10 cellular contexts compared by ENCODE assay signal in the genomic region with DNA sequence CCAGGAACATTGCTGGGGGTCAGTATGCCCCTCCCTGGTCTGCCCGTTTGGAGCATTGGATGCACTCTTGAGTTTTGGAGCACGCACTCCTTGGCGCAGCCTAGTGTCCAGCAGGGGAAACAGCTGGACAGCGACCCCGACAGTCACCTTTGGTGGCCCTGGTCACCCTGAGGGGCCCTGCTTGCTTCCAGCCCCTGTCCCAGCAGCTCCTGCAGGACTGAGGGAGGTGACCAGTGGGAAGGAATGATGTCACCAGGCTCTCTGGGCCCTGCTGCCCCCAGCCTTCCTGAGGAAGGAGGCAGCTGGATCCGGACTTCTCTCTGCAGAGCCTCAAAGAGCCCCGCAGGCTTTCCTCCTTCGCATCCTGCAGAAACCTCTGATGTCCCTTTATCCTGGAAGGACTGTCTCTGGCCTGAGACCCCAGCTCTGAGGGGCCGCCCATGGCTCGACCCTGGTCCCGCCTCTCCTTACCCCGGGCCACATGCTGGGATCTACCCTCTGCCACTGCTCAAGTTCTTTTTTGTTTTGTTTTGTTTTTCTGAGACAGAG. TPM values are rescaled to one million over a fixed set of nuclear protein-coding genes. Genes with fewer than 3 reads are reported as not detected.
A peak's percentile ranks its signal among the peaks of the same experiment; 100 is the strongest.
DNase-seq lines count a peak whose midpoint lies in the region; ATAC-seq, FAIRE-seq and TF ChIP-seq lines count a peak whose summit lies in the region.
"Had no signal": no experiment of that assay in that cellular context is flagged by ENCODE, and none has a peak within 500 bp of the region (broad histone marks: within the 10 kb centered on the region; RNA-seq: fewer than 3 reads in every experiment).

No MANE protein-coding gene starts in this region.

- no TSS peak for BruUV-seq in HCT116 (replicated peaks; lab: Mats Ljungman, UMichigan)

- no peaks in the 10 kb centered on the region for H3K9me3 Mint-ChIP-seq in mesothelial cell of epicardium

- H4K20me1 ChIP-seq in HCT116 (ENCODE audit: insufficient read depth) = no peaks in the 10 kb centered on the region

- 0 out of 5 replicates have a peak, but pooled peaks of 1 of the 2 experiments have one; percentile 6 for TF ChIP-seq RAD21 in A549 (conservative IDR thresholded peaks at IDR 0.05 in 1 of 2, IDR thresholded peaks at IDR 0.05 in 1 of 2)
- TF ChIP-seq RAD21 in HCT116 (IDR thresholded peaks at IDR 0.05; ENCODE audit: low read depth) = peak; percentile 34; the same call in 1 of the 2 replicates

- peak; percentile 64 to 75 for ATAC-seq in A549
- peak; percentile 68 for ATAC-seq in HCT116
- no peak for ATAC-seq in GM18907 (IDR thresholded peaks at IDR 0.05; ENCODE audit: unreplicated experiment)
- ATAC-seq in HG03139 (IDR thresholded peaks at IDR 0.05; ENCODE audit: unreplicated experiment) = no peak

- no peaks in the 10 kb centered on the region for H3K79me2 ChIP-seq in HCT116 (ENCODE audit: insufficient read depth, low read length)

- no peaks in the 10 kb centered on the region for H3K9me2 ChIP-seq in HCT116 (ENCODE audit: insufficient read depth)

- H3K4me3 ChIP-seq in A549 (no peak overlapping the region), HCT116 (replicated peaks in 1 of 2; ENCODE audit: low read depth in 1 of 2, low read length in 2 of 2) (no peak overlapping the region), choroid plexus epithelial cell (ENCODE audit: low read depth, low read length) (no peak overlapping the region)

- H3K4me1 Mint-ChIP-seq in mesothelial cell of epicardium = peaks cover 14% of the 10 kb centered on the region

- no peaks in the 10 kb centered on the region for H3K4me1 ChIP-seq in A549
- H3K4me1 ChIP-seq in HCT116 (ENCODE audit: control insufficient read depth in 1 of 2, insufficient read depth in 2 of 2, low read length in 2 of 2) = no peaks in the 10 kb centered on the region

- H3K27ac Mint-ChIP-seq in mesothelial cell of epicardium = no peak overlapping the region
- H3K27ac Mint-ChIP-seq: activated naive CD8-positive, alpha-beta T cell had no signal

- no peaks in the 10 kb centered on the region for H3K36me3 ChIP-seq in HCT116 (ENCODE audit: control insufficient read depth in 1 of 2, insufficient read depth in 2 of 2, low read length in 2 of 2)

- H3K9ac ChIP-seq in HCT116 (ENCODE audit: low read length) = no peak overlapping the region

- FAIRE-seq in A549 (lab: Jason Lieb, UNC) = no peak

- 88% methylated on average over 10 of the region's 12 CpGs for WGBS in A549 (ENCODE audit: missing lambda C conversion rate)

- H3K4me2 ChIP-seq in A549 = no peak overlapping the region
- H3K4me2 ChIP-seq in HCT116 (ENCODE audit: low read length) = no peak overlapping the region

- H3K9me3 ChIP-seq in A549 (no peaks in the 10 kb centered on the region), HCT116 (ENCODE audit: control insufficient read depth in 1 of 2, insufficient read depth in 1 of 2, low read depth in 1 of 2, low read length in 2 of 2) (no peaks in the 10 kb centered on the region)

- TF ChIP-seq POLR2A in A549 (IDR thresholded peaks at IDR 0.05; ENCODE audit: low read length) = no peak
- TF ChIP-seq POLR2A in HCT116 (IDR thresholded peaks at IDR 0.05; ENCODE audit: borderline replicate concordance, extremely low read depth, insufficient read depth, insufficient read length) = no peak

- no peaks in the 10 kb centered on the region for H3K36me3 Mint-ChIP-seq in mesothelial cell of epicardium
- H3K36me3 Mint-ChIP-seq: activated naive CD8-positive, alpha-beta T cell had no signal

- CTCF ChIA-PET in A549 (lab: Yijun Ruan, JAX) (interaction anchor here (0.6 to 4.1 kb wide), 10 partner anchors 10 to 91 kb away, joined by 3 to 29 read pairs (median 4); no protein-coding TSS in a partner anchor), HCT116 (lab: Charles Lee) (interaction anchor here (0.5 to 1.3 kb wide), 3 partner anchors 10 to 59 kb away, joined by 3 read pairs; no protein-coding TSS in a partner anchor)

- RAD21 ChIA-PET in HCT116 (lab: Charles Lee; ENCODE audit: low non-redundant PET in 1 of 2, low total read pairs in 2 of 2, uncharacterized antibody in 2 of 2, unreplicated experiment in 2 of 2) = no interaction called here

- H3K27ac ChIP-seq in A549 (no peak overlapping the region), HCT116 (ENCODE audit: low read depth, low read length) (no peak overlapping the region)

- H3K27me3 Mint-ChIP-seq in mesothelial cell of epicardium (ENCODE audit: low read depth) = no peaks in the 10 kb centered on the region
- H3K27me3 Mint-ChIP-seq: activated naive CD8-positive, alpha-beta T cell had no signal

- intact Hi-C loops in HCT116 (cut with micrococcal nuclease) = no loop called here

- no peaks in the 10 kb centered on the region for H3K27me3 ChIP-seq in HCT116 (ENCODE audit: insufficient read depth, low read length)

- DNase-seq in A549 (ENCODE audit: low read depth in 1 of 2, low spot score in 1 of 2) (peak in 1 of 2 experiments; percentile 26), HCT116 (ENCODE audit: low read depth, low spot score) (no peak), choroid plexus epithelial cell (ENCODE audit: low read depth) (no peak), mesothelial cell of epicardium (ENCODE audit: low spot score in 2 of 2, unreplicated experiment in 2 of 2) (no peak), NCI-H2029 (lab: John Stamatoyannopoulos, UW) (no peak), HT-29 (ENCODE audit: low spot score) (no peak)
- DNase-seq: NCI-H774 had no signal

- TF ChIP-seq CTCF in A549 (IDR thresholded peaks at IDR 0.05) = peak; percentile 14; the same call in 1 of the 3 replicates
- peak; percentile 42 to 50 (median 44); a peak in 5 of 6 replicates for TF ChIP-seq CTCF in HCT116 (IDR thresholded peaks at IDR 0.05 in 2 of 3, conservative IDR thresholded peaks at IDR 0.05 in 1 of 3; ENCODE audit: borderline replicate concordance in 1 of 3, insufficient read depth in 1 of 3, low read depth in 2 of 3, low read length in 2 of 3)
- TF ChIP-seq CTCF in choroid plexus epithelial cell (conservative IDR thresholded peaks at IDR 0.05; ENCODE audit: low read depth, low read length) = peak; percentile 32
- TF ChIP-seq CTCF in mesothelial cell of epicardium (IDR thresholded peaks at IDR 0.05; ENCODE audit: unreplicated experiment) = no peak

- TF ChIP-seq EP300 in A549 (IDR thresholded peaks at IDR 0.05) = no peak

- no peak overlapping the region for H2AFZ ChIP-seq in HCT116 (ENCODE audit: low read depth, low read length, poor library complexity, severe bottlenecking)

- POLR2A ChIA-PET in A549 (lab: Yijun Ruan, JAX) (interaction anchor here (0.6 kb wide), 1 partner anchor 20 kb away, joined by 5 read pairs; no protein-coding TSS in a partner anchor), HCT116 (lab: Charles Lee) (no interaction called here)

- peak overlapping the region; percentile 20 for H3K4me3 Mint-ChIP-seq in mesothelial cell of epicardium
- H3K4me3 Mint-ChIP-seq: activated naive CD8-positive, alpha-beta T cell had no signal

RNA-seq across cellular contexts. Expression of a gene that starts 11.8 kb away (rescaled TPM):
- polyA plus RNA-seq in A549 (2011; rRNA removed) (0.08 and 0.09 TPM in 2 replicates), A549 (2017; fragmentation: RNase III; extraction: RNeasy Plus Mini Kit Qiagen cat#74134 plus additional on column Dnase treatment) (not detected in 3 replicates)
- not detected in 2 replicates for polyA plus RNA-seq in A549 (2012; cell fraction: cytosol; rRNA removed)
- 0.12 TPM in 1 of 2 replicates, not detected in the other for polyA plus RNA-seq in A549 (2012; cell fraction: nucleus; rRNA removed)
- not detected in 2 replicates for polyA minus RNA-seq in A549 (2011; rRNA and poly(A)+ RNA removed)
- total RNA-seq in HCT116 (2021; ENCODE audit: unreplicated experiment) (0.76 TPM), mesothelial cell of epicardium (0.09 to 0.42 TPM in 2 of 3 replicates, not detected in the other)
- polyA plus RNA-seq in HCT116 (2012) = 0.08 and 0.10 TPM in 2 replicates
- total RNA-seq in HT-29 (2014; rRNA removed; shearing (Covaris generic)) = not detected in 2 replicates

RNA-seq across cellular contexts. Expression of a gene that starts 21.9 kb away (rescaled TPM):
- polyA plus RNA-seq in A549 (2011; rRNA removed) (8.9 and 12.4 TPM in 2 replicates), A549 (2017; fragmentation: RNase III; extraction: RNeasy Plus Mini Kit Qiagen cat#74134 plus additional on column Dnase treatment) (18.8 to 32.0 TPM (median 20.2 TPM) in 3 replicates)
- polyA plus RNA-seq in A549 (2012; cell fraction: cytosol; rRNA removed) = 12.0 and 13.2 TPM in 2 replicates
- 12.0 and 15.8 TPM in 2 replicates for polyA plus RNA-seq in A549 (2012; cell fraction: nucleus; rRNA removed)
- 4.7 and 8.6 TPM in 2 replicates for polyA minus RNA-seq in A549 (2011; rRNA and poly(A)+ RNA removed)
- total RNA-seq in HCT116 (2021; ENCODE audit: unreplicated experiment) (13.7 TPM), mesothelial cell of epicardium (4.9 to 6.0 TPM (median 5.5 TPM) in 3 replicates)
- polyA plus RNA-seq in HCT116 (2012) = 8.7 and 9.9 TPM in 2 replicates
- total RNA-seq in HT-29 (2014; rRNA removed; shearing (Covaris generic)) = 5.0 and 8.5 TPM in 2 replicates

RNA-seq across cellular contexts. Expression of a gene that starts 25.1 kb away (rescaled TPM):
- polyA plus RNA-seq in A549 (2011; rRNA removed) (3.1 and 4.3 TPM in 2 replicates), A549 (2017; fragmentation: RNase III; extraction: RNeasy Plus Mini Kit Qiagen cat#74134 plus additional on column Dnase treatment) (8.5 to 9.6 TPM (median 9.2 TPM) in 3 replicates)
- polyA plus RNA-seq in A549 (2012; cell fraction: cytosol; rRNA removed) = 14.1 and 22.4 TPM in 2 replicates
- 19.0 and 35.0 TPM in 2 replicates for polyA plus RNA-seq in A549 (2012; cell fraction: nucleus; rRNA removed)
- polyA minus RNA-seq in A549 (2011; rRNA and poly(A)+ RNA removed) = 2.6 and 3.3 TPM in 2 replicates
- total RNA-seq in HCT116 (2021; ENCODE audit: unreplicated experiment) (17.0 TPM), mesothelial cell of epicardium (15.4 to 16.7 TPM (median 16.0 TPM) in 3 replicates)
- polyA plus RNA-seq in HCT116 (2012) = 14.3 and 14.9 TPM in 2 replicates
- total RNA-seq in HT-29 (2014; rRNA removed; shearing (Covaris generic)) = 26.7 and 33.3 TPM in 2 replicates

RNA-seq across cellular contexts. Expression of a gene that starts 41.0 kb away (rescaled TPM):
- polyA plus RNA-seq in A549 (2011; rRNA removed) (0.03 and 0.04 TPM in 2 replicates), A549 (2017; fragmentation: RNase III; extraction: RNeasy Plus Mini Kit Qiagen cat#74134 plus additional on column Dnase treatment) (0.25 to 0.31 TPM (median 0.25 TPM) in 3 replicates)
- 0.24 and 0.31 TPM in 2 replicates for polyA plus RNA-seq in A549 (2012; cell fraction: cytosol; rRNA removed)
- 0.71 and 1.0 TPM in 2 replicates for polyA plus RNA-seq in A549 (2012; cell fraction: nucleus; rRNA removed)
- polyA minus RNA-seq in A549 (2011; rRNA and poly(A)+ RNA removed) = 0.05 and 0.17 TPM in 2 replicates
- total RNA-seq in HCT116 (2021; ENCODE audit: unreplicated experiment) (2.5 TPM), mesothelial cell of epicardium (0.09 to 0.16 TPM (median 0.11 TPM) in 3 replicates)
- 3.8 and 4.7 TPM in 2 replicates for polyA plus RNA-seq in HCT116 (2012)
- 0.05 TPM in 1 of 2 replicates, not detected in the other for total RNA-seq in HT-29 (2014; rRNA removed; shearing (Covaris generic))

RNA-seq across cellular contexts. Expression of a gene that starts 47.5 kb away (rescaled TPM):
- polyA plus RNA-seq in A549 (2011; rRNA removed) (0.72 and 1.8 TPM in 2 replicates), A549 (2017; fragmentation: RNase III; extraction: RNeasy Plus Mini Kit Qiagen cat#74134 plus additional on column Dnase treatment) (5.9 to 6.2 TPM (median 6.1 TPM) in 3 replicates)
- 0.79 and 1.8 TPM in 2 replicates for polyA plus RNA-seq in A549 (2012; cell fraction: cytosol; rRNA removed)
- polyA plus RNA-seq in A549 (2012; cell fraction: nucleus; rRNA removed) = 2.2 and 2.3 TPM in 2 replicates
- polyA minus RNA-seq in A549 (2011; rRNA and poly(A)+ RNA removed) = 2.4 and 3.4 TPM in 2 replicates
- total RNA-seq in HCT116 (2021; ENCODE audit: unreplicated experiment) (11.0 TPM), mesothelial cell of epicardium (12.2 to 13.4 TPM (median 12.7 TPM) in 3 replicates)
- polyA plus RNA-seq in HCT116 (2012) = 9.4 and 10.3 TPM in 2 replicates
- total RNA-seq in HT-29 (2014; rRNA removed; shearing (Covaris generic)) = 5.8 and 7.2 TPM in 2 replicates

Comparison
In these comparisons a context has a peak if more than half of its experiments do, and no peak if none do; other contexts are left out.
1. ATAC-seq: peak in A549 (2 of 2) and HCT116 (single experiment); none in GM18907 (single experiment) and HG03139 (single experiment).